Comparison of ENCODE assay signal across 8 cellular contexts in the genomic region with DNA sequence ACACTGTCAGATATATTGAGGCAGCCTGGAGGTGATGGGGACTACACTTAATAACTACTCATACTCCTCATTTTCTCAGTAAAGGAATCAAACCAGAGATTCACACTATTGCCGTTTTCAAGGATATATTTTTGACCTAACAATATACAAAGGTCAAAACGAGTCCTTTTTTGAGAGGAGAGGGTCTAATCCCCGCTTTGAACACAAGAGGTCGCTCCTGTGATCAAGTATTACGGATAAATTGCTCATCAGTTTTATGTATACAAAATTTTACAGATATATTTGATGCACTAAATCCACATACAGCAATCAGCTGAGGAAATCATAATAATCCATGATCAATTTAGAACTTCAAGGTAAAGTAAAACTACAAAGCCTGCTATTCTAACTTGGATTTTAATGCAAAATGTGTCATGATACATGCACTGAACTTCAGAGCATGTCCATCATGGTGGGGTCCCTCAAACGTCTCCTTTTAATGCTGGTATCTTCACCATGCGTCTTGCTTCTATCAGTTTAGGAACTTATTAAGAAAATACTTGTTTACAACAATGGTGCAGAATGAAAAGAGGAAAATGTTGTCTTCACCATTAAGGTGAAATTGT. TPM values are rescaled to one million over a fixed set of nuclear protein-coding genes. Genes with fewer than 3 reads are reported as not detected.
DNase-seq lines count a peak whose midpoint lies in the region; ATAC-seq, FAIRE-seq and TF ChIP-seq lines count a peak whose summit lies in the region.

No MANE protein-coding gene starts in this region.

- H3K27me3 ChIP-seq in transverse colon = peaks cover 93% of the 10 kb centered on the region

- no peak for ATAC-seq in activated T-cell treated with anti-CD3 and anti-CD28 coated beads, Interleukin-2, amount 50 U/mL, for 72 hours (replicated peaks in 1 of 2)
- no peak for ATAC-seq in GM18873 (IDR thresholded peaks at IDR 0.05; ENCODE audit: low FRiP score, unreplicated experiment)

- no peak overlapping the region for H3K27ac ChIP-seq in transverse colon

- peaks cover 0 to 2% of the 10 kb centered on the region in 2 donors for H3K36me3 Mint-ChIP-seq in activated T-cell treated with anti-CD3 and anti-CD28 coated beads, Interleukin-2, amount 50 U/mL, for 72 hours (ENCODE audit: insufficient read depth in 2 of 2)
- H3K36me3 Mint-ChIP-seq in activated T-cell treated with anti-CD3 and anti-CD28 coated beads, Interleukin-2, amount 50 U/mL, for 24 hours (ENCODE audit: low read depth) = no peaks in the 10 kb centered on the region

- no peaks in the 10 kb centered on the region for H3K36me3 ChIP-seq in transverse colon

- WGBS in transverse colon (ENCODE audit: low coverage in 1 of 2), 2 donors = 4 to 8% methylated on average over 7 of the region's 7 CpGs

- no peaks in the 10 kb centered on the region for H3K9me3 ChIP-seq in transverse colon

- H3K4me3 Mint-ChIP-seq in activated T-cell treated with anti-CD3 and anti-CD28 coated beads, Interleukin-2, amount 50 U/mL, for 72 hours = no peak overlapping the region
- no peak overlapping the region for H3K4me3 Mint-ChIP-seq in activated T-cell treated with anti-CD3 and anti-CD28 coated beads, Interleukin-2, amount 50 U/mL, for 24 hours

- intact Hi-C loops in transverse colon (cut with DNase I; ENCODE audit: low total_unique reads) = no loop called here

- H3K4me1 ChIP-seq in transverse colon = peaks cover 0 to 15% (median 8%) of the 10 kb centered on the region in 4 donors

- no peaks in the 10 kb centered on the region for H3K9me3 Mint-ChIP-seq in activated T-cell treated with anti-CD3 and anti-CD28 coated beads, Interleukin-2, amount 50 U/mL, for 72 hours
- H3K9me3 Mint-ChIP-seq in activated T-cell treated with anti-CD3 and anti-CD28 coated beads, Interleukin-2, amount 50 U/mL, for 24 hours = peaks cover 3% of the 10 kb centered on the region

- peaks cover 94% of the 10 kb centered on the region for H3K27me3 Mint-ChIP-seq in activated T-cell treated with anti-CD3 and anti-CD28 coated beads, Interleukin-2, amount 50 U/mL, for 72 hours (ENCODE audit: low read depth)
- peaks cover 92% of the 10 kb centered on the region for H3K27me3 Mint-ChIP-seq in activated T-cell treated with anti-CD3 and anti-CD28 coated beads, Interleukin-2, amount 50 U/mL, for 24 hours

- TF ChIP-seq EP300 in transverse colon (IDR thresholded peaks at IDR 0.05; ENCODE audit: low read depth) = no peak

- peaks cover 36% of the 10 kb centered on the region for H3K4me1 Mint-ChIP-seq in activated T-cell treated with anti-CD3 and anti-CD28 coated beads, Interleukin-2, amount 50 U/mL, for 72 hours (ENCODE audit: low read depth)
- H3K4me1 Mint-ChIP-seq in activated T-cell treated with anti-CD3 and anti-CD28 coated beads, Interleukin-2, amount 50 U/mL, for 24 hours (ENCODE audit: low read depth) = peaks cover 12% of the 10 kb centered on the region

- TF ChIP-seq POLR2A in transverse colon (IDR thresholded peaks at IDR 0.05) = no peak

- in situ Hi-C loops in transverse colon (cut with MboI; ENCODE audit: low pct_ligation_motif_present in 1 of 4, low pct_unique_long_range_greater_than_20kb in 1 of 4, low sequenced_read_pairs in 3 of 4) = no loop called here

- H3K4me3 ChIP-seq in epithelial cell of esophagus (ENCODE audit: low read length) (no peak overlapping the region), transverse colon (no peak overlapping the region)

- H3K27ac Mint-ChIP-seq in activated T-cell treated with anti-CD3 and anti-CD28 coated beads, Interleukin-2, amount 50 U/mL, for 72 hours = peak overlapping the region; percentile 24
- no peak overlapping the region for H3K27ac Mint-ChIP-seq in activated T-cell treated with anti-CD3 and anti-CD28 coated beads, Interleukin-2, amount 50 U/mL, for 24 hours

- FAIRE-seq in HTR-8/SVneo (lab: Jason Lieb, UNC) = no peak

- TF ChIP-seq CTCF in epithelial cell of esophagus (IDR thresholded peaks at IDR 0.05; ENCODE audit: insufficient read depth, low read depth, low read length, missing control alignments) (peak; percentile 81), transverse colon (IDR thresholded peaks at IDR 0.05) (peak; percentile 26 to 46 (median 31))

- DNase-seq in activated T-cell treated with anti-CD3 and anti-CD28 coated beads, Interleukin-2, amount 50 U/mL, for 72 hours = no peak
- no peak for DNase-seq in activated T-cell treated with anti-CD3 and anti-CD28 coated beads, Interleukin-2, amount 50 U/mL, for 24 hours
- DNase-seq in NCI-H226 = peak; percentile 9
- peak; percentile 69 for DNase-seq in epithelial cell of esophagus (ENCODE audit: low read depth)
- no peak for DNase-seq in transverse colon
- DNase-seq in HTR-8/SVneo (ENCODE audit: insufficient read length, low spot score) = no peak
- no peak for DNase-seq in effector CD4-positive, alpha-beta T cell

RNA-seq across cellular contexts. Expression of a gene that starts 2.5 kb away (rescaled TPM):
- not detected for total RNA-seq in activated T-cell treated with anti-CD3 and anti-CD28 coated beads, Interleukin-2, amount 50 U/mL, for 72 hours
- total RNA-seq in transverse colon = under 1 TPM in 2 of 4 donors, not detected in 2; 0.41 to 0.48 TPM

Comparison
In these comparisons a context has a peak if more than half of its experiments do, and no peak if none do; other contexts are left out.
1. DNase-seq: peak in NCI-H226 (single experiment) and epithelial cell of esophagus (single experiment); none in activated T-cell treated with anti-CD3 and anti-CD28 coated beads, Interleukin-2, amount 50 U/mL, for 72 hours (0 of 2), activated T-cell treated with anti-CD3 and anti-CD28 coated beads, Interleukin-2, amount 50 U/mL, for 24 hours (single experiment), transverse colon (single experiment), HTR-8/SVneo (single experiment) and effector CD4-positive, alpha-beta T cell (single experiment).